ENCODE assay signal across 1 cellular context in genomic region chr5:38878391-38879090, GRCh38.
TF ChIP-seq lines count a peak whose summit lies in the region.

No MANE protein-coding gene starts in this region.

TF ChIP-seq in SK-N-SH treated with all-trans-retinoic acid at 6 μM for 48 hours, 23 proteins besides CTCF, POLR2A, EP300 and RAD21 (continued from another document):
- TF ChIP-seq TSHZ2 (CRISPR knock-in tag; IDR thresholded peaks at IDR 0.05), result no peak
- TF ChIP-seq SNAI2 (CRISPR knock-in tag; IDR thresholded peaks at IDR 0.05), result no peak
- no peak for TF ChIP-seq ZC3H10 (CRISPR knock-in tag; IDR thresholded peaks at IDR 0.05)
- TF ChIP-seq ZFP3 (CRISPR knock-in tag; IDR thresholded peaks at IDR 0.05), result no peak
- no peak for TF ChIP-seq TCF4 (CRISPR knock-in tag; IDR thresholded peaks at IDR 0.05; ENCODE audit: borderline replicate concordance)
- no peak for TF ChIP-seq ISL1 (CRISPR knock-in tag; IDR thresholded peaks at IDR 0.05)
- TF ChIP-seq CSRNP3 (CRISPR knock-in tag; IDR thresholded peaks at IDR 0.05), result no peak
- no peak for TF ChIP-seq PPARA (CRISPR knock-in tag; IDR thresholded peaks at IDR 0.05; ENCODE audit: borderline replicate concordance)
- no peak for TF ChIP-seq ZNF8 (CRISPR knock-in tag; IDR thresholded peaks at IDR 0.05)
- TF ChIP-seq CSDC2 (CRISPR knock-in tag; IDR thresholded peaks at IDR 0.05), result no peak
- no peak for TF ChIP-seq GLIS3 (CRISPR knock-in tag; IDR thresholded peaks at IDR 0.05)
- no peak for TF ChIP-seq PATZ1 (CRISPR knock-in tag; IDR thresholded peaks at IDR 0.05; ENCODE audit: borderline replicate concordance)
- TF ChIP-seq ZNF565 (CRISPR knock-in tag; conservative IDR thresholded peaks at IDR 0.05; ENCODE audit: low read depth), result no peak
- TF ChIP-seq RARB (CRISPR knock-in tag; IDR thresholded peaks at IDR 0.05), result no peak
